In genomic region chr12:47744005-47744651, GRCh38 we compare ENCODE assay signal across 1 cellular context.
TF ChIP-seq lines count a peak whose summit lies in the region.

No MANE protein-coding gene starts in this region.

TF ChIP-seq in K562, 482 proteins besides CTCF, POLR2A, EP300 and RAD21:
- TF ChIP-seq TEAD4 (IDR thresholded peaks at IDR 0.05; ENCODE audit: low read length) (0 out of 2 replicates have a peak, but pooled peaks have one; percentile 10), TEAD4 (CRISPR knock-in tag; IDR thresholded peaks at IDR 0.05; ENCODE audit: borderline replicate concordance) (no peak), XRCC4 (IDR thresholded peaks at IDR 0.05; ENCODE audit: extremely low read depth, insufficient read depth, insufficient read length) (no peak), ZMIZ1 (IDR thresholded peaks at IDR 0.05; ENCODE audit: low read depth in 2 of 2, low read length in 2 of 2) (no peak), ZNF785 (CRISPR knock-in tag; IDR thresholded peaks at IDR 0.05) (no peak), CTBP1 (IDR thresholded peaks at IDR 0.05; ENCODE audit: borderline replicate concordance) (peak; percentile 90), VEZF1 (CRISPR knock-in tag; IDR thresholded peaks at IDR 0.05) (0 out of 2 replicates have a peak, but pooled peaks have one; percentile 7), POU5F1 (IDR thresholded peaks at IDR 0.05; ENCODE audit: borderline replicate concordance, low read depth, low read length, partially characterized antibody) (no peak), TEAD1 (CRISPR knock-in tag; IDR thresholded peaks at IDR 0.05) (peak; percentile 42 to 82; a peak in 1 of 4 replicates), BCOR (IDR thresholded peaks at IDR 0.05) (peak; percentile 85), CEBPG (CRISPR knock-in tag; IDR thresholded peaks at IDR 0.05) (no peak), CEBPG (tag; conservative IDR thresholded peaks at IDR 0.05 in 1 of 2, IDR thresholded peaks at IDR 0.05 in 1 of 2) (no peak), TFAP4 (CRISPR knock-in tag; IDR thresholded peaks at IDR 0.05; ENCODE audit: borderline replicate concordance) (no peak), ZNF408 (CRISPR knock-in tag; IDR thresholded peaks at IDR 0.05; ENCODE audit: low read depth) (no peak), JUNB (CRISPR knock-in tag; conservative IDR thresholded peaks at IDR 0.05) (no peak), ZFP36 (IDR thresholded peaks at IDR 0.05; ENCODE audit: low read depth, low read length, partially characterized antibody) (peak; percentile 77), NEUROD1 (IDR thresholded peaks at IDR 0.05; ENCODE audit: borderline replicate concordance, low read depth, low read length, partially characterized antibody) (no peak), MTA1 (IDR thresholded peaks at IDR 0.05; ENCODE audit: borderline replicate concordance) (peak; percentile 49; the same call in 1 of the 2 replicates), ARHGAP35 (IDR thresholded peaks at IDR 0.05; ENCODE audit: partially characterized antibody) (no peak), RREB1 (CRISPR knock-in tag; IDR thresholded peaks at IDR 0.05) (no peak), DEAF1 (CRISPR knock-in tag; IDR thresholded peaks at IDR 0.05) (peak; percentile 37; the same call in 1 of the 2 replicates), NR2F6 (CRISPR knock-in tag; IDR thresholded peaks at IDR 0.05) (no peak), ZNF134 (CRISPR knock-in tag; conservative IDR thresholded peaks at IDR 0.05) (no peak), HDAC2 (IDR thresholded peaks at IDR 0.05) (0 out of 2 replicates have a peak, but pooled peaks have one; percentile 33), USF1 (CRISPR knock-in tag; IDR thresholded peaks at IDR 0.05) (no peak), RB1 (IDR thresholded peaks at IDR 0.05; ENCODE audit: low read depth) (peak; percentile 40; the same call in 1 of the 2 replicates), ZEB2 (IDR thresholded peaks at IDR 0.05) (peak; percentile 99), IFI16 (CRISPR knock-in tag; IDR thresholded peaks at IDR 0.05) (no peak), ZNF280A (IDR thresholded peaks at IDR 0.05; ENCODE audit: low read depth, partially characterized antibody) (no peak), ZNF384 (IDR thresholded peaks at IDR 0.05; ENCODE audit: low read depth, low read length) (no peak), ESRRB (CRISPR knock-in tag; IDR thresholded peaks at IDR 0.05; ENCODE audit: borderline replicate concordance) (no peak), ZBTB8A (IDR thresholded peaks at IDR 0.05; ENCODE audit: partially characterized antibody) (no peak), KDM1A (IDR thresholded peaks at IDR 0.05) (peak in 1 of 2 experiments; percentile 37; a peak in 1 of 4 replicates), SMC3 (conservative IDR thresholded peaks at IDR 0.05; ENCODE audit: insufficient read depth, low read depth, low read length) (peak; percentile 58; the same call in 1 of the 2 replicates), MAZ (CRISPR knock-in tag; conservative IDR thresholded peaks at IDR 0.05 in 1 of 2, IDR thresholded peaks at IDR 0.05 in 1 of 2) (peak in 1 of 2 experiments; percentile 49; a peak in 1 of 4 replicates), NR4A1 (CRISPR knock-in tag; IDR thresholded peaks at IDR 0.05) (no peak), NR4A1 (tag; IDR thresholded peaks at IDR 0.05) (no peak), ZNF324 (CRISPR knock-in tag; IDR thresholded peaks at IDR 0.05) (no peak), PRMT5 (CRISPR knock-in tag; IDR thresholded peaks at IDR 0.05) (no peak), ZNF263 (CRISPR knock-in tag; IDR thresholded peaks at IDR 0.05; ENCODE audit: borderline replicate concordance) (peak; percentile 67; the same call in 1 of the 2 replicates), CCAR2 (IDR thresholded peaks at IDR 0.05; ENCODE audit: low read depth, low read length) (no peak)
